Comparison of ENCODE assay signal across 1 cellular context in genomic region chr1:99738858-99739465, GRCh38.
TF ChIP-seq lines count a peak whose summit lies in the region.

No MANE protein-coding gene starts in this region.

TF ChIP-seq in HepG2, 621 proteins besides CTCF, POLR2A, EP300 and RAD21 (continued from another document and continues in another):
- TF ChIP-seq ZSCAN5A (CRISPR knock-in tag; IDR thresholded peaks at IDR 0.05; ENCODE audit: borderline replicate concordance) (no peak), PRDM10 (CRISPR knock-in tag; IDR thresholded peaks at IDR 0.05; ENCODE audit: low read depth) (no peak), ZBTB38 (CRISPR knock-in tag; IDR thresholded peaks at IDR 0.05) (no peak), ARID3A (IDR thresholded peaks at IDR 0.05; ENCODE audit: low read depth, low read length) (peak; percentile 36; the same call in 1 of the 2 replicates), ISL2 (CRISPR knock-in tag; IDR thresholded peaks at IDR 0.05) (peak; percentile 63; the same call in 1 of the 2 replicates), ZSCAN9 (CRISPR knock-in tag; IDR thresholded peaks at IDR 0.05; ENCODE audit: borderline replicate concordance) (peak; percentile 35; the same call in 1 of the 2 replicates), FOXO1 (CRISPR knock-in tag; IDR thresholded peaks at IDR 0.05) (peak; percentile 23; the same call in 1 of the 2 replicates), ATRX (CRISPR knock-in tag; IDR thresholded peaks at IDR 0.05; ENCODE audit: borderline replicate concordance) (no peak), MAX (IDR thresholded peaks at IDR 0.05) (0 out of 2 replicates have a peak, but pooled peaks have one; percentile 15), ZNF143 (CRISPR knock-in tag; IDR thresholded peaks at IDR 0.05) (no peak), NCOR1 (IDR thresholded peaks at IDR 0.05; ENCODE audit: borderline replicate concordance, low read length) (peak; percentile 93), ZNF232 (CRISPR knock-in tag; IDR thresholded peaks at IDR 0.05; ENCODE audit: borderline replicate concordance) (0 out of 2 replicates have a peak, but pooled peaks have one; percentile 64), ZGPAT (CRISPR knock-in tag; IDR thresholded peaks at IDR 0.05) (peak; percentile 65; the same call in 1 of the 2 replicates), ZNF567 (CRISPR knock-in tag; IDR thresholded peaks at IDR 0.05; ENCODE audit: borderline replicate concordance) (no peak), ELF3 (CRISPR knock-in tag; IDR thresholded peaks at IDR 0.05) (peak; percentile 45; the same call in 1 of the 2 replicates), RBFOX2 (IDR thresholded peaks at IDR 0.05; ENCODE audit: low read depth, low read length) (no peak), PPARG (CRISPR knock-in tag; conservative IDR thresholded peaks at IDR 0.05) (0 out of 2 replicates have a peak, but pooled peaks have one; percentile 33), RARA (CRISPR knock-in tag; IDR thresholded peaks at IDR 0.05) (peak; percentile 95), ZNF513 (CRISPR knock-in tag; conservative IDR thresholded peaks at IDR 0.05) (no peak), ZMYM3 (CRISPR knock-in tag; IDR thresholded peaks at IDR 0.05) (no peak), RFXANK (CRISPR knock-in tag; IDR thresholded peaks at IDR 0.05) (no peak), ATF2 (CRISPR knock-in tag; IDR thresholded peaks at IDR 0.05) (peak; percentile 69; the same call in 1 of the 2 replicates), KAT7 (CRISPR knock-in tag; IDR thresholded peaks at IDR 0.05; ENCODE audit: borderline replicate concordance) (0 out of 2 replicates have a peak, but pooled peaks have one; percentile 42), NFIC (IDR thresholded peaks at IDR 0.05; ENCODE audit: low read length) (peak; percentile 48; the same call in 1 of the 2 replicates), ATF1 (CRISPR knock-in tag; IDR thresholded peaks at IDR 0.05) (no peak), MTF2 (CRISPR knock-in tag; IDR thresholded peaks at IDR 0.05; ENCODE audit: borderline replicate concordance) (no peak), MLLT10 (CRISPR knock-in tag; IDR thresholded peaks at IDR 0.05) (no peak), KDM6A (CRISPR knock-in tag; IDR thresholded peaks at IDR 0.05; ENCODE audit: low read depth) (0 out of 2 replicates have a peak, but pooled peaks have one; percentile 38), POLR2G (IDR thresholded peaks at IDR 0.05; ENCODE audit: low read depth, low read length) (no peak), FOSL2 (CRISPR knock-in tag; IDR thresholded peaks at IDR 0.05) (peak; percentile 15; the same call in 1 of the 2 replicates), PAWR (CRISPR knock-in tag; IDR thresholded peaks at IDR 0.05; ENCODE audit: borderline replicate concordance) (no peak), KDM1A (CRISPR knock-in tag; IDR thresholded peaks at IDR 0.05) (no peak), NCOA5 (CRISPR knock-in tag; IDR thresholded peaks at IDR 0.05) (no peak), HOXA9 (CRISPR knock-in tag; IDR thresholded peaks at IDR 0.05; ENCODE audit: borderline replicate concordance) (no peak), SOX13 (IDR thresholded peaks at IDR 0.05) (no peak), SOX13 (CRISPR knock-in tag; conservative IDR thresholded peaks at IDR 0.05 in 1 of 2, IDR thresholded peaks at IDR 0.05 in 1 of 2) (peak in 1 of 2 experiments; percentile 74; a peak in 2 of 4 replicates), ZBTB34 (CRISPR knock-in tag; IDR thresholded peaks at IDR 0.05) (no peak), MIXL1 (CRISPR knock-in tag; IDR thresholded peaks at IDR 0.05) (peak; percentile 75; the same call in 1 of the 2 replicates), ZNF720 (CRISPR knock-in tag; IDR thresholded peaks at IDR 0.05) (no peak), ZNF891 (CRISPR knock-in tag; IDR thresholded peaks at IDR 0.05) (no peak), TCF12 (IDR thresholded peaks at IDR 0.05) (no peak), TCF12 (CRISPR knock-in tag; IDR thresholded peaks at IDR 0.05) (no peak), KLF11 (CRISPR knock-in tag; IDR thresholded peaks at IDR 0.05) (no peak), ZNF430 (CRISPR knock-in tag; IDR thresholded peaks at IDR 0.05) (0 out of 2 replicates have a peak, but pooled peaks have one; percentile 28), MBNL3 (CRISPR knock-in tag; conservative IDR thresholded peaks at IDR 0.05) (no peak), CCAR2 (optimal IDR thresholded peaks at IDR 0.05; ENCODE audit: low read depth, low read length) (no peak), ZC3H4 (CRISPR knock-in tag; IDR thresholded peaks at IDR 0.05; ENCODE audit: borderline replicate concordance) (no peak), HES4 (CRISPR knock-in tag; IDR thresholded peaks at IDR 0.05; ENCODE audit: borderline replicate concordance) (no peak), MIER2 (CRISPR knock-in tag; IDR thresholded peaks at IDR 0.05) (no peak), HOXA3 (CRISPR knock-in tag; IDR thresholded peaks at IDR 0.05) (peak; percentile 31; the same call in 1 of the 2 replicates), MTERF4 (CRISPR knock-in tag; IDR thresholded peaks at IDR 0.05) (no peak), FOXM1 (CRISPR knock-in tag; IDR thresholded peaks at IDR 0.05) (no peak), ZNF775 (CRISPR knock-in tag; IDR thresholded peaks at IDR 0.05; ENCODE audit: borderline replicate concordance) (no peak), TEF (CRISPR knock-in tag; IDR thresholded peaks at IDR 0.05) (peak; percentile 90), REL (CRISPR knock-in tag; conservative IDR thresholded peaks at IDR 0.05) (no peak), CENPT (CRISPR knock-in tag; IDR thresholded peaks at IDR 0.05; ENCODE audit: low read depth) (no peak), TOE1 (CRISPR knock-in tag; IDR thresholded peaks at IDR 0.05) (no peak)
